1 cellular context compared by ENCODE assay signal in the genomic region with DNA sequence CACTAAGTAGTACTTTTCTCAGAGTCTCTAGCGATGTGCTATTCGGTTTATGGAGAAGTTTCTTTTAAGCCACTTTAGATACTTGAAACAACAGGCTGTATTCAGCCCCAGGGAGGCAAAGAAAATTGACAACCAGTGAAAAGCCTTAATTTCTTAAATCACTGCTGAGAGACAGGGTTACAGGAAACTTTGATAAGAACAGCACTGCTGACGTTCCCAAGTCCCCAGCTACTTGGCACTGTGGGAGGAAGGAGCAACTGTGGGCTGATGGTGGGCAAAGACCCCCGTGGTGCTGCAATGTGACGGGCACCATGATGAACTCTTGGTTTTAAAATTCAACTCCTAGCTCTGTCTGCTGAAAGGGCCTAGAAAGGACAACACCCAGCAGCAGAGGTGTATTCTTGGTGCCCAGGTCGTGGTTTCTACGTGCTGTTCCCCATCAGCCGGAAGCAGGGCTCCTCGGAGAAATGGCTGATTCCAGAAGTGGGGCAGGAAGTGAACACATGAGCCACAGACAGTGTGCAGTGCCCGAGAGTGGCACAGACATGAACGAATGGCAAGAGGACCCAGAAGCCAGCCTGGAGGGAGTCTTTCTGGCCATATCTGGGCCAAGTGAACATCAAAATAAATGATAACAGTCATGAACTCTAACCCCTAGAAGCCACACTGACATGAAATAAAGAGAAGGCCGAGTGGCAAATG.
A peak's percentile ranks its signal among the peaks of the same experiment; 100 is the strongest.
TF ChIP-seq lines count a peak whose summit lies in the region.

No MANE protein-coding gene starts in this region.

TF ChIP-seq in GM12878, 131 proteins besides CTCF, POLR2A, EP300 and RAD21:
- TF ChIP-seq POLR2AphosphoS5 (IDR thresholded peaks at IDR 0.05; ENCODE audit: low read length): no peak
- TF ChIP-seq, protein P1, sequence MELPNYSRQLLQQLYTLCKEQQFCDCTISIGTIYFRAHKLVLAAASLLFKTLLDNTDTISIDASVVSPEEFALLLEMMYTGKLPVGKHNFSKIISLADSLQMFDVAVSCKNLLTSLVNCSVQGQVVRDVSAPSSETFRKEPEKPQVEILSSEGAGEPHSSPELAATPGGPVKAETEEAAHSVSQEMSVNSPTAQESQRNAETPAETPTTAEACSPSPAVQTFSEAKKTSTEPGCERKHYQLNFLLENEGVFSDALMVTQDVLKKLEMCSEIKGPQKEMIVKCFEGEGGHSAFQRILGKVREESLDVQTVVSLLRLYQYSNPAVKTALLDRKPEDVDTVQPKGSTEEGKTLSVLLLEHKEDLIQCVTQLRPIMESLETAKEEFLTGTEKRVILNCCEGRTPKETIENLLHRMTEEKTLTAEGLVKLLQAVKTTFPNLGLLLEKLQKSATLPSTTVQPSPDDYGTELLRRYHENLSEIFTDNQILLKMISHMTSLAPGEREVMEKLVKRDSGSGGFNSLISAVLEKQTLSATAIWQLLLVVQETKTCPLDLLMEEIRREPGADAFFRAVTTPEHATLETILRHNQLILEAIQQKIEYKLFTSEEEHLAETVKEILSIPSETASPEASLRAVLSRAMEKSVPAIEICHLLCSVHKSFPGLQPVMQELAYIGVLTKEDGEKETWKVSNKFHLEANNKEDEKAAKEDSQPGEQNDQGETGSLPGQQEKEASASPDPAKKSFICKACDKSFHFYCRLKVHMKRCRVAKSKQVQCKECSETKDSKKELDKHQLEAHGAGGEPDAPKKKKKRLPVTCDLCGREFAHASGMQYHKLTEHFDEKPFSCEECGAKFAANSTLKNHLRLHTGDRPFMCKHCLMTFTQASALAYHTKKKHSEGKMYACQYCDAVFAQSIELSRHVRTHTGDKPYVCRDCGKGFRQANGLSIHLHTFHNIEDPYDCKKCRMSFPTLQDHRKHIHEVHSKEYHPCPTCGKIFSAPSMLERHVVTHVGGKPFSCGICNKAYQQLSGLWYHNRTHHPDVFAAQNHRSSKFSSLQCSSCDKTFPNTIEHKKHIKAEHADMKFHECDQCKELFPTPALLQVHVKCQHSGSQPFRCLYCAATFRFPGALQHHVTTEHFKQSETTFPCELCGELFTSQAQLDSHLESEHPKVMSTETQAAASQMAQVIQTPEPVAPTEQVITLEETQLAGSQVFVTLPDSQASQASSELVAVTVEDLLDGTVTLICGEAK (IDR thresholded peaks at IDR 0.05; ENCODE audit: borderline replicate concordance): no peak
- no peak for TF ChIP-seq BRCA1 (IDR thresholded peaks at IDR 0.05; ENCODE audit: low read depth, low read length)
- TF ChIP-seq, protein P2, sequence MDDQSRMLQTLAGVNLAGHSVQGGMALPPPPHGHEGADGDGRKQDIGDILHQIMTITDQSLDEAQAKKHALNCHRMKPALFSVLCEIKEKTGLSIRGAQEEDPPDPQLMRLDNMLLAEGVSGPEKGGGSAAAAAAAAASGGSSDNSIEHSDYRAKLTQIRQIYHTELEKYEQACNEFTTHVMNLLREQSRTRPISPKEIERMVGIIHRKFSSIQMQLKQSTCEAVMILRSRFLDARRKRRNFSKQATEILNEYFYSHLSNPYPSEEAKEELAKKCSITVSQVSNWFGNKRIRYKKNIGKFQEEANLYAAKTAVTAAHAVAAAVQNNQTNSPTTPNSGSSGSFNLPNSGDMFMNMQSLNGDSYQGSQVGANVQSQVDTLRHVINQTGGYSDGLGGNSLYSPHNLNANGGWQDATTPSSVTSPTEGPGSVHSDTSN (IDR thresholded peaks at IDR 0.05; ENCODE audit: insufficient replicate concordance, low read depth, low read length): peak; percentile 80
- TF ChIP-seq TAF1 (IDR thresholded peaks at IDR 0.05; ENCODE audit: borderline replicate concordance, low read depth, low read length): no peak
- TF ChIP-seq, protein P3, sequence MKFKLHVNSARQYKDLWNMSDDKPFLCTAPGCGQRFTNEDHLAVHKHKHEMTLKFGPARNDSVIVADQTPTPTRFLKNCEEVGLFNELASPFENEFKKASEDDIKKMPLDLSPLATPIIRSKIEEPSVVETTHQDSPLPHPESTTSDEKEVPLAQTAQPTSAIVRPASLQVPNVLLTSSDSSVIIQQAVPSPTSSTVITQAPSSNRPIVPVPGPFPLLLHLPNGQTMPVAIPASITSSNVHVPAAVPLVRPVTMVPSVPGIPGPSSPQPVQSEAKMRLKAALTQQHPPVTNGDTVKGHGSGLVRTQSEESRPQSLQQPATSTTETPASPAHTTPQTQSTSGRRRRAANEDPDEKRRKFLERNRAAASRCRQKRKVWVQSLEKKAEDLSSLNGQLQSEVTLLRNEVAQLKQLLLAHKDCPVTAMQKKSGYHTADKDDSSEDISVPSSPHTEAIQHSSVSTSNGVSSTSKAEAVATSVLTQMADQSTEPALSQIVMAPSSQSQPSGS (IDR thresholded peaks at IDR 0.05; ENCODE audit: low read length): no peak
- TF ChIP-seq, protein P4, sequence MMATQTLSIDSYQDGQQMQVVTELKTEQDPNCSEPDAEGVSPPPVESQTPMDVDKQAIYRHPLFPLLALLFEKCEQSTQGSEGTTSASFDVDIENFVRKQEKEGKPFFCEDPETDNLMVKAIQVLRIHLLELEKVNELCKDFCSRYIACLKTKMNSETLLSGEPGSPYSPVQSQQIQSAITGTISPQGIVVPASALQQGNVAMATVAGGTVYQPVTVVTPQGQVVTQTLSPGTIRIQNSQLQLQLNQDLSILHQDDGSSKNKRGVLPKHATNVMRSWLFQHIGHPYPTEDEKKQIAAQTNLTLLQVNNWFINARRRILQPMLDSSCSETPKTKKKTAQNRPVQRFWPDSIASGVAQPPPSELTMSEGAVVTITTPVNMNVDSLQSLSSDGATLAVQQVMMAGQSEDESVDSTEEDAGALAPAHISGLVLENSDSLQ (IDR thresholded peaks at IDR 0.05): peak; percentile 90
